11 cellular contexts compared by ENCODE assay signal in the genomic region with DNA sequence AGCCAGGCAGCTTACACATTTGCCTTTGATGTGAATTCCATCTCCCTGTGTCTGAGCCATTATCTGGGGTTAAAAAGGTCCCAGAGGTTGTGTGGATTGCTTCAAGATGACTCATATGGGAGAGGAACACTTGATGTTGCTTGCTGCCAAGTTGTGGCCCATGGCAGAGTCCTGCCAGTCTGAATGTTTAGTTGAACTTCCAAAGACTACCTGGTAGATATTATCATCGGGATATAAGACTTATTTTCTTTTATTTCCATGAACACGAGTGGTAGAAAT.
DNase-seq lines count a peak whose midpoint lies in the region; ATAC-seq and TF ChIP-seq lines count a peak whose summit lies in the region.
"Had no signal": no experiment of that assay in that cellular context is flagged by ENCODE, and none has a peak within 500 bp of the region (broad histone marks: within the 10 kb centered on the region; RNA-seq: fewer than 3 reads in every experiment).

No MANE protein-coding gene starts in this region.

- H3K9ac ChIP-seq in GM23248: no peak overlapping the region

- ATAC-seq in psoas muscle: peak; percentile 85 to 97 (median 90)
- no peak for ATAC-seq in HG02870 (IDR thresholded peaks at IDR 0.05; ENCODE audit: unreplicated experiment)
- ATAC-seq in HG03025 (IDR thresholded peaks at IDR 0.05; ENCODE audit: low FRiP score, unreplicated experiment): no peak
- no peak for ATAC-seq in HG02884 (IDR thresholded peaks at IDR 0.05; ENCODE audit: unreplicated experiment)

- no peak for TF ChIP-seq POLR2A in esophagus muscularis mucosa (IDR thresholded peaks at IDR 0.05; ENCODE audit: low read depth)

- no peaks in the 10 kb centered on the region for H3K27me3 ChIP-seq in GM23248 (replicated peaks; ENCODE audit: insufficient read depth)
- no peaks in the 10 kb centered on the region for H3K27me3 ChIP-seq in psoas muscle (ENCODE audit: insufficient read depth in 3 of 3, low read length in 2 of 3)
- H3K27me3 ChIP-seq in esophagus muscularis mucosa: no peaks in the 10 kb centered on the region

- H3K9me3 ChIP-seq in GM23248 (ENCODE audit: low read depth) (no peaks in the 10 kb centered on the region), psoas muscle (no peaks in the 10 kb centered on the region), esophagus muscularis mucosa (no peaks in the 10 kb centered on the region)

- H3K4me3 ChIP-seq in GM23248 (no peak overlapping the region), psoas muscle (no peak overlapping the region), esophagus muscularis mucosa (no peak overlapping the region)

- H3K27ac ChIP-seq in GM23248 (no peak overlapping the region), RWPE1 (no peak overlapping the region), psoas muscle (peak overlapping the region; percentile 56), esophagus muscularis mucosa (replicated peaks in 1 of 4) (no peak overlapping the region)

- DNase-seq in GM23248 (peak; percentile 23), RWPE1 (ENCODE audit: low spot score) (peak; percentile 89), glomerular endothelial cell (ENCODE audit: extremely low read depth, low read depth, low spot score) (peak; percentile 42), psoas muscle (no peak), esophagus muscularis mucosa (ENCODE audit: extremely low spot score) (no peak)
- DNase-seq: GDM1, midbrain, MM.1S had no signal

- no peaks in the 10 kb centered on the region for H3K79me2 ChIP-seq in GM23248 (ENCODE audit: insufficient read depth)

- no peak for TF ChIP-seq CTCF in RWPE1 (conservative IDR thresholded peaks at IDR 0.05; ENCODE audit: low read depth)
- no peak for TF ChIP-seq CTCF in psoas muscle (IDR thresholded peaks at IDR 0.05)
- TF ChIP-seq CTCF in esophagus muscularis mucosa (IDR thresholded peaks at IDR 0.05): no peak

- H4K20me1 ChIP-seq in GM23248 (ENCODE audit: insufficient read depth): no peaks in the 10 kb centered on the region

- H3K4me2 ChIP-seq in GM23248 (ENCODE audit: unreplicated experiment): no peak overlapping the region

- H3K36me3 ChIP-seq in GM23248 (ENCODE audit: low read depth) (peaks cover 72% of the 10 kb centered on the region), psoas muscle (ENCODE audit: insufficient read depth in 1 of 2, low read depth in 1 of 2) (peaks cover 7 to 99% of the 10 kb centered on the region in 2 donors), esophagus muscularis mucosa (peaks cover 20 to 96% (median 64%) of the 10 kb centered on the region in 4 donors)

- H3K4me1 ChIP-seq in GM23248 (ENCODE audit: insufficient read depth): peaks cover 11% of the 10 kb centered on the region
- H3K4me1 ChIP-seq in psoas muscle: peaks cover 12% of the 10 kb centered on the region
- H3K4me1 ChIP-seq in esophagus muscularis mucosa: peaks cover 6 to 14% (median 8%) of the 10 kb centered on the region in 4 donors

- intact Hi-C loops in psoas muscle (cut with DNase I) (no loop called here), esophagus muscularis mucosa (cut with DNase I) (no loop called here)

- in situ Hi-C loops in GM23248 (cut with MboI): no loop called here

- peaks cover 26% of the 10 kb centered on the region for H3F3A ChIP-seq in GM23248 (ENCODE audit: insufficient read depth)

- 89 to 97% methylated on average over 2 of the region's 2 CpGs for WGBS in GM23248 (ENCODE audit: low coverage in 1 of 2, low lambda C conversion rate in 2 of 2, missing lambda C conversion rate in 2 of 2), 2 experiments
- 77 to 87% (median 82%) methylated on average over 2 of the region's 2 CpGs for WGBS in psoas muscle, 3 donors
- 76% methylated on average over 2 of the region's 2 CpGs for WGBS in esophagus muscularis mucosa

- H3K9me2 ChIP-seq in GM23248 (ENCODE audit: insufficient read depth): no peaks in the 10 kb centered on the region

- H2AFZ ChIP-seq in GM23248: no peak overlapping the region

- POLR2A ChIA-PET in RWPE1 (lab: Yijun Ruan, JAX; ENCODE audit: low non-redundant PET): no interaction called here

- TF ChIP-seq EP300 in esophagus muscularis mucosa (IDR thresholded peaks at IDR 0.05): no peak

- CTCF ChIA-PET in RWPE1 (lab: Yijun Ruan, JAX): no interaction called here

Comparison
In these comparisons a context has a peak if more than half of its experiments do, and no peak if none do; other contexts are left out.
1. DNase-seq: peak in GM23248 (single experiment), RWPE1 (single experiment) and glomerular endothelial cell (single experiment); none in psoas muscle (0 of 2) and esophagus muscularis mucosa (single experiment).
2. ATAC-seq: peak in psoas muscle (4 of 4); none in HG02870 (single experiment), HG03025 (single experiment) and HG02884 (single experiment).